Comparison of ENCODE assay signal across 31 cellular contexts in the genomic region with DNA sequence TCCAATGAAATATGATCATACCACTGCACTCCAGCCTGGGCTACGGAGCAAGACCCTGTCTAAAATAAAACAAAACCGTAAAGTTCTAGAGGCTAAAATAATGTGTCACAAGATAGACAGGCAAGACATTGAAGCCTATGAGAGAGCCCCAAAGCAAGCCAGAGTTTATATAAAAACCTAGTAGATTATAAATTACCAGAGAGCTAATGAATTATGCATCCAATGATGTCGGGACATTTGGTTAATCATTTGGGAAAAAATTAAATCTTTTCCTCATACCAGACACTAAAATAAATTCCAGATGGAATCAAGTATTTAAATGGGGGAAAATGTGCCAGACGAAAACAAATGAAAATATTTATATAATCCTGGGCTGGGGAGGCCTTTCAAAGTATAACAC. TPM values are rescaled to one million over a fixed set of nuclear protein-coding genes. Genes with fewer than 3 reads are reported as not detected.
"Had no signal": no experiment of that assay in that cellular context is flagged by ENCODE, and none has a peak within 500 bp of the region (broad histone marks: within the 10 kb centered on the region; RNA-seq: fewer than 3 reads in every experiment).

No MANE protein-coding gene starts in this region.

- H3K27ac Mint-ChIP-seq: activated CD4-positive, alpha-beta T cell treated with anti-CD3 and anti-CD28 coated beads, Interleukin-2, amount 10 ng/mL, durations not matched to agents 24 days and 14 days; activated CD8-positive, alpha-beta memory T cell treated with anti-CD3 and anti-CD28 coated beads, Interleukin-2, amount 10 ng/mL, durations not matched to agents 7 days and 5 days; activated naive CD4-positive, alpha-beta T cell treated with anti-CD3 and anti-CD28 coated beads, Interleukin-2, amount 50 U/mL, for 72 hours; activated T-cell treated with anti-CD3 and anti-CD28 coated beads, Interleukin-2, amount 50 U/mL, for 24 hours; activated T-helper 1 cell treated with anti-CD3 and anti-CD28 coated beads, Interleukin-12 subunit alpha, Interleukin-12 subunit beta, Interleukin-2, Interleukin-4 antibody, amounts not matched to agents 30 ng/mL and 10 ng/mL and 1 ng/mL, durations not matched to agents 14 hours and 24 hours and 36 hours; T-helper 2 cell treated with Interferon-gamma antibody and Interleukin-4, amounts not matched to agents 5 μg/mL and 100 μg/mL, for 36 hours; WTC11 had no signal

- H3K4me1 Mint-ChIP-seq: activated CD4-positive, alpha-beta T cell treated with anti-CD3 and anti-CD28 coated beads, Interleukin-2, amount 10 ng/mL, durations not matched to agents 24 days and 14 days; activated CD8-positive, alpha-beta memory T cell treated with anti-CD3 and anti-CD28 coated beads, Interleukin-2, amount 10 ng/mL, durations not matched to agents 7 days and 5 days had no signal

- ATAC-seq: activated CD8-positive, alpha-beta memory T cell treated with anti-CD3 and anti-CD28 coated beads, Interleukin-2, amount 10 ng/mL, durations not matched to agents 7 days and 5 days; activated naive CD4-positive, alpha-beta T cell treated with anti-CD3 and anti-CD28 coated beads, Interleukin-2, amount 50 U/mL, for 72 hours; Right ventricle myocardium inferior; WTC11 had no signal

- H3K4me3 Mint-ChIP-seq: activated CD4-positive, alpha-beta T cell treated with anti-CD3 and anti-CD28 coated beads, Interleukin-2, amount 10 ng/mL, durations not matched to agents 24 days and 14 days; activated CD8-positive, alpha-beta memory T cell treated with anti-CD3 and anti-CD28 coated beads, Interleukin-2, amount 10 ng/mL, durations not matched to agents 7 days and 5 days; activated T-cell treated with anti-CD3 and anti-CD28 coated beads, Interleukin-2, amount 50 U/mL, for 24 hours; activated T-helper 1 cell treated with anti-CD3 and anti-CD28 coated beads, Interleukin-12 subunit alpha, Interleukin-12 subunit beta, Interleukin-2, Interleukin-4 antibody, amounts not matched to agents 30 ng/mL and 10 ng/mL and 1 ng/mL, durations not matched to agents 14 hours and 24 hours and 36 hours; T-helper 2 cell treated with Interferon-gamma antibody and Interleukin-4, amounts not matched to agents 5 μg/mL and 100 μg/mL, for 36 hours; WTC11 had no signal

- H3K36me3 Mint-ChIP-seq: activated CD8-positive, alpha-beta memory T cell treated with anti-CD3 and anti-CD28 coated beads, Interleukin-2, amount 10 ng/mL, durations not matched to agents 7 days and 5 days; activated naive CD4-positive, alpha-beta T cell treated with anti-CD3 and anti-CD28 coated beads, Interleukin-2, amount 50 U/mL, for 72 hours had no signal

- DNase-seq: activated CD4-positive, alpha-beta T cell treated with anti-CD3 and anti-CD28 coated beads for 1 hour; activated CD4-positive, alpha-beta T cell treated with anti-CD3 and anti-CD28 coated beads, Interleukin-2, amount 10 ng/mL, durations not matched to agents 24 days and 14 days; activated CD4-positive, alpha-beta T cell treated with anti-CD3 and anti-CD28 coated beads, Interleukin-2, amount 50 U/mL, for 48 hours; activated CD8-positive, alpha-beta memory T cell treated with anti-CD3 and anti-CD28 coated beads, Interleukin-2, amount 10 ng/mL, durations not matched to agents 7 days and 5 days; activated effector memory CD4-positive, alpha-beta T cell treated with Interleukin-2 at 50 U/mL for 16 hours; activated naive CD4-positive, alpha-beta T cell; activated T-cell treated with anti-CD3 and anti-CD28 coated beads, Interleukin-2, amount 50 U/mL, for 24 hours; amygdala; brain microvascular endothelial cell; MG63; MV-4-11; NCI-H1092 treated with DMSO at 0.1 percent for 48 hours; NCI-H1417 treated with DMSO at 0.1 percent for 48 hours; NCI-H1694; NCI-H2029; NCI-H345; NCI-H510A; NCI-H526 treated with DMSO at 0.1 percent for 48 hours; NCI-H82; RPMI8226; SJCRH30; SK-N-SH; SW 1271 had no signal

- H3K27me3 Mint-ChIP-seq: activated CD4-positive, alpha-beta T cell treated with anti-CD3 and anti-CD28 coated beads, Interleukin-2, amount 10 ng/mL, durations not matched to agents 24 days and 14 days; activated CD8-positive, alpha-beta memory T cell treated with anti-CD3 and anti-CD28 coated beads, Interleukin-2, amount 10 ng/mL, durations not matched to agents 7 days and 5 days; activated T-cell treated with anti-CD3 and anti-CD28 coated beads, Interleukin-2, amount 50 U/mL, for 24 hours had no signal

- FAIRE-seq: astrocyte had no signal

- H3K9me3 Mint-ChIP-seq: activated CD4-positive, alpha-beta T cell treated with anti-CD3 and anti-CD28 coated beads, Interleukin-2, amount 10 ng/mL, durations not matched to agents 24 days and 14 days; activated naive CD4-positive, alpha-beta T cell treated with anti-CD3 and anti-CD28 coated beads, Interleukin-2, amount 50 U/mL, for 72 hours; activated T-cell treated with anti-CD3 and anti-CD28 coated beads, Interleukin-2, amount 50 U/mL, for 24 hours; activated T-helper 1 cell treated with anti-CD3 and anti-CD28 coated beads, Interleukin-12 subunit alpha, Interleukin-12 subunit beta, Interleukin-2, Interleukin-4 antibody, amounts not matched to agents 30 ng/mL and 10 ng/mL and 1 ng/mL, durations not matched to agents 14 hours and 24 hours and 36 hours; T-helper 2 cell treated with Interferon-gamma antibody and Interleukin-4, amounts not matched to agents 5 μg/mL and 100 μg/mL, for 36 hours; WTC11 had no signal

RNA-seq across cellular contexts. Expression of gene CCDC40, which starts 24.2 kb away (rescaled TPM):
- total RNA-seq: OCI-LY7; T-helper 1 cell treated with Interleukin-12 subunit alpha and Interleukin-12 subunit beta and Interleukin-4 antibody, amounts not matched to agents 30 ng/mL and 1 ng/mL, for 36 hours had no signal
